Comparison of ENCODE assay signal across 10 cellular contexts in the genomic region with DNA sequence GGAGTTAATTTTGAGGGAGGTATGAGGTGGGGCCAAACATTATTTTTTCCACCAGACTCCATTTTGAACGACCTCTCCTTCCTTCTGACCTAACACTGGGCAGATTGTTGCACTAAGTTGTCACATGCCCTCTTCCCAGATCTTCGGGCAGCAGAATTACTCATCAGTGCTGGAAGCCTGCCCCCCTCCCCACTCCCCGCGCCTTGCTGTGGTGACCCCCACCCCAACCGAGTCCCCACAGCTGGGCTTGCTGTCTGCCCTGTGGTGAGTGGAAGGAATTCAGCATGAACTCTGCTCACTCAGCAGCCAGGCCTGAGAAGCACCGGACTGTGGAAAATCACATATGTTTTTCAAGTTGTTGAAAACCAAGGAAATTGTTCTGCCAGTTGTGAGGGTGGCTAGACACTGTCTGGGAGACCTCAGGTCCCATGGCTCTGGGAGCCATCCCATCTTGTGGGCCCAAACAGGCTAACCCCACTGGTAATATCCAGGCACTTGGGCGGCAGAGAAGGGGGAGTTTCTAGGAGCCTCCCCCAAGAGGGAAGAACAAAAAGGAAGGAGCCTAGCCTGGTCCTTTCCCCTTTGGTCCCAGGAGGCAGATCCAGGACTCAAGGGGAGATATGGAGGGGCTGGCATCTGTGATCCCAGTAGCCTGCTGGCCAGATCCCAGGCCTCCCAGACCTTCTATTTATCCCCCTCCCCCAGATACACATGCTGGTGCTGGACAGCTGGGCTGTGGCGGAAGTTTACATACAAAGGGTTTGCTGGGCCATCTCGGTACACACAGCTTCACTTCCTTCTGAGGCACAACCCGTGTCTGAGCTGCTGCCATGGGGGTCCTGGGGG. TPM values are rescaled to one million over a fixed set of nuclear protein-coding genes. Genes with fewer than 3 reads are reported as not detected.
DNase-seq lines count a peak whose midpoint lies in the region; ATAC-seq and TF ChIP-seq lines count a peak whose summit lies in the region.
"Had no signal": no experiment of that assay in that cellular context is flagged by ENCODE, and none has a peak within 500 bp of the region (broad histone marks: within the 10 kb centered on the region; RNA-seq: fewer than 3 reads in every experiment).

No MANE protein-coding gene starts in this region.

- POLR2A ChIA-PET in GM10248 (lab: Yijun Ruan, JAX): no interaction called here

- H3K9me3 ChIP-seq in stomach: no peaks in the 10 kb centered on the region
- H3K9me3 ChIP-seq in body of pancreas: no peaks in the 10 kb centered on the region

- ATAC-seq in HG02840 (IDR thresholded peaks at IDR 0.05; ENCODE audit: low FRiP score, unreplicated experiment): no peak
- ATAC-seq in GM18502 (IDR thresholded peaks at IDR 0.05; ENCODE audit: poor library complexity, unreplicated experiment): no peak
- ATAC-seq in body of pancreas: no peak
- ATAC-seq: stimulated activated naive CD8-positive, alpha-beta T cell treated with anti-CD3 and anti-CD28 coated beads, Interleukin-15, Interleukin-2, amounts not matched to agents 100 U/mL and 50 U/mL, for 24 hours had no signal

- H3K27me3 ChIP-seq in stomach (peaks cover 0 to 31% (median 28%) of the 10 kb centered on the region in 3 donors), body of pancreas (peaks cover 0 to 7% of the 10 kb centered on the region in 2 donors)

- peaks cover under 1 to 29% (median 18%) of the 10 kb centered on the region in 4 donors for H3K4me1 ChIP-seq in stomach
- H3K4me1 ChIP-seq in body of pancreas: peaks cover 7% of the 10 kb centered on the region

- no peak for TF ChIP-seq EP300 in stomach (IDR thresholded peaks at IDR 0.05)

- H3K27ac ChIP-seq in adipose tissue (ENCODE audit: low read depth, low read length) (peak overlapping the region; percentile 41), stomach (peak overlapping the region; percentile 19 to 93 (median 88)), body of pancreas (peak overlapping the region in 1 of 4 donors; percentile 36)

- TF ChIP-seq POLR2A in stomach (IDR thresholded peaks at IDR 0.05) (no peak), body of pancreas (IDR thresholded peaks at IDR 0.05) (no peak)

- H3K36me3 ChIP-seq in stomach: no peaks in the 10 kb centered on the region
- H3K36me3 ChIP-seq in body of pancreas (replicated peaks in 1 of 2; ENCODE audit: insufficient read depth in 1 of 2, low read depth in 2 of 2): no peaks in the 10 kb centered on the region

- TF ChIP-seq CTCF in GM10248 (IDR thresholded peaks at IDR 0.05; ENCODE audit: control extremely low read depth, extremely low read depth, low read depth, missing control alignments) (no peak), stomach (IDR thresholded peaks at IDR 0.05) (no peak), body of pancreas (IDR thresholded peaks at IDR 0.05) (no peak)

- CTCF ChIA-PET in GM10248 (lab: Yijun Ruan, JAX): interaction anchor here (1.3 kb wide), 1 partner anchor 10 kb away, joined by 4 read pairs; no protein-coding TSS in a partner anchor

- DNase-seq in GM10248 (ENCODE audit: extremely low spot score): peak; percentile 28
- DNase-seq in hepatic stellate cell (ENCODE audit: low spot score): peak; percentile 63
- no peak for DNase-seq in stomach
- no peak for DNase-seq in NCI-H82 treated with DMSO at 0.1 percent for 48 hours (lab: John Stamatoyannopoulos, UW; ENCODE audit: unreplicated experiment)
- DNase-seq in body of pancreas: no peak
- DNase-seq: NCI-H1436 treated with DMSO at 0.1 percent for 48 hours; stimulated activated naive CD8-positive, alpha-beta T cell treated with anti-CD3 and anti-CD28 coated beads, Interleukin-15, Interleukin-2, amounts not matched to agents 100 U/mL and 50 U/mL, for 24 hours had no signal

- H3K4me3 ChIP-seq in stomach (no peak overlapping the region), body of pancreas (no peak overlapping the region)

- intact Hi-C loops in stomach (cut with DNase I; ENCODE audit: low total_unique reads) (no loop called here), body of pancreas (cut with DNase I) (no loop called here)

- WGBS in adipose tissue, 3 donors: 59 to 70% (median 63%) methylated on average over 10 of the region's 10 CpGs
- WGBS in stomach, 5 donors: 50 to 70% (median 51%) methylated on average over 9 to 10 of the region's 10 CpGs
- WGBS in body of pancreas, 2 donors: 63 to 82% methylated on average over 7 to 10 of the region's 10 CpGs

RNA-seq across cellular contexts. Expression of gene AEBP1, which starts 3.5 kb away (rescaled TPM):
- 10 to 100 TPM; 10.2 to 71.6 (median 65.6) TPM for polyA plus RNA-seq in adipose tissue
- 100 to 1,000 TPM in 1 of 5 donors, 10 to 100 TPM in 4; 37.3 to 179 (median 58.8) TPM for total RNA-seq in stomach
- 10 to 100 TPM; 14.6 to 36.7 (median 17.7) TPM for polyA plus RNA-seq in stomach
- 10 to 100 TPM; 39.2 to 51.9 TPM for total RNA-seq in body of pancreas

RNA-seq across cellular contexts. Expression of gene POLM, which starts 18.4 kb away (rescaled TPM):
- polyA plus RNA-seq in adipose tissue: 10 to 100 TPM in 2 of 3 donors, 1 to 10 TPM in 1; 8.8 to 13.9 (median 11.3) TPM
- 10 to 100 TPM in 4 of 5 donors, 1 to 10 TPM in 1; 4.7 to 94.2 (median 17.8) TPM for total RNA-seq in stomach
- 10 to 100 TPM; 10.2 to 18.6 (median 10.6) TPM for polyA plus RNA-seq in stomach
- 10 to 100 TPM; 49.8 to 53.7 TPM for total RNA-seq in body of pancreas

RNA-seq across cellular contexts. Expression of gene POLD2, which starts 22.7 kb away (rescaled TPM):
- 100 to 1,000 TPM in 1 of 3 donors, 10 to 100 TPM in 2; 51.4 to 116 (median 96.0) TPM for polyA plus RNA-seq in adipose tissue
- 10 to 100 TPM; 19.8 to 91.2 (median 34.3) TPM for total RNA-seq in stomach
- 10 to 100 TPM; 77.2 to 85.4 (median 79.6) TPM for polyA plus RNA-seq in stomach
- total RNA-seq in body of pancreas: 10 to 100 TPM; 32.7 to 64.6 TPM

RNA-seq across cellular contexts. Expression of gene PGAM2, which starts 35.3 kb away (rescaled TPM):
- polyA plus RNA-seq in adipose tissue (1 to 10 TPM; 1.3 to 5.4 (median 2.1) TPM), stomach (1 to 10 TPM; 3.1 to 5.8 (median 4.2) TPM)
- total RNA-seq in stomach (under 1 TPM in 1 of 5 donors, not detected in 4; 0.92 TPM), body of pancreas (1 to 10 TPM in 1 of 2 donors, not detected in 1; 1.6 TPM)

RNA-seq across cellular contexts. Expression of gene MYL7, which starts 40.5 kb away (rescaled TPM):
- polyA plus RNA-seq in adipose tissue: 10 to 100 TPM in 1 of 3 donors, under 1 TPM in 2; 0.15 to 57.8 (median 0.18) TPM
- total RNA-seq in stomach: not detected
- 1 to 10 TPM in 1 of 3 donors, not detected in 2; 2.2 TPM for polyA plus RNA-seq in stomach
- not detected for total RNA-seq in body of pancreas

Comparison
In these comparisons a context has a peak if more than half of its experiments do, and no peak if none do; other contexts are left out.
1. DNase-seq: peak in GM10248 (single experiment) and hepatic stellate cell (single experiment); none in stomach (single experiment), NCI-H82 treated with DMSO at 0.1 percent for 48 hours (single experiment) and body of pancreas (0 of 4).